ENCODE assay signal across 12 cellular contexts in genomic region chr2:160630801-160631590, GRCh38.
A peak's percentile ranks its signal among the peaks of the same experiment; 100 is the strongest.
DNase-seq lines count a peak whose midpoint lies in the region; ATAC-seq and TF ChIP-seq lines count a peak whose summit lies in the region.
"Had no signal": no experiment of that assay in that cellular context is flagged by ENCODE, and none has a peak within 500 bp of the region (broad histone marks: within the 10 kb centered on the region; RNA-seq: fewer than 3 reads in every experiment).

No MANE protein-coding gene starts in this region.

- no peak for TF ChIP-seq EP300 in gastroesophageal sphincter (IDR thresholded peaks at IDR 0.05)

- peaks cover 46% of the 10 kb centered on the region for H3K4me1 ChIP-seq in cardiac muscle cell (ENCODE audit: low read depth)
- H3K4me1 ChIP-seq in osteoblast (ENCODE audit: insufficient read depth, low read length): peaks cover 29% of the 10 kb centered on the region
- peaks cover 0 to 30% (median 7%) of the 10 kb centered on the region in 3 donors for H3K4me1 ChIP-seq in gastroesophageal sphincter
- H3K4me1 ChIP-seq: pancreas had no signal

- no peaks in the 10 kb centered on the region for H3K36me3 ChIP-seq in MG63
- no peaks in the 10 kb centered on the region for H3K36me3 ChIP-seq in cardiac muscle cell
- no peaks in the 10 kb centered on the region for H3K36me3 ChIP-seq in osteoblast (ENCODE audit: insufficient read depth, low read length)
- no peaks in the 10 kb centered on the region for H3K36me3 ChIP-seq in gastroesophageal sphincter
- H3K36me3 ChIP-seq: pancreas had no signal

- H2AFZ ChIP-seq in osteoblast (ENCODE audit: low read length): peak overlapping the region; percentile 61

- peak; percentile 56 for DNase-seq in AG20443 (ENCODE audit: low spot score)
- DNase-seq in MG63: peak; percentile 73
- DNase-seq in cardiac muscle cell (ENCODE audit: low read depth in 1 of 2, low spot score in 1 of 2): peak; percentile 33 to 47
- DNase-seq in osteoblast (ENCODE audit: insufficient read length, low spot score, missing footprints): no peak
- DNase-seq in NCI-H146 (lab: John Stamatoyannopoulos, UW): no peak
- DNase-seq in GF-D8 (lab: John Stamatoyannopoulos, UW): no peak
- DNase-seq: activated gamma-delta T cell treated with Interleukin-2 at 50 U/mL for 16 hours, NCI-H82, pancreas had no signal

- TF ChIP-seq CTCF in cardiac muscle cell (IDR thresholded peaks at IDR 0.05; ENCODE audit: low read depth, low read length) (no peak), osteoblast (IDR thresholded peaks at IDR 0.05; ENCODE audit: extremely low read depth, low read depth, low read length) (no peak), gastroesophageal sphincter (IDR thresholded peaks at IDR 0.05) (no peak)

- H3K4me3 ChIP-seq in MG63 (no peak overlapping the region), cardiac muscle cell (no peak overlapping the region), osteoblast (ENCODE audit: insufficient read depth, low read length) (peak overlapping the region; percentile 5), gastroesophageal sphincter (no peak overlapping the region)
- H3K4me3 ChIP-seq: pancreas had no signal

- peak overlapping the region; percentile 78 for H3K27ac ChIP-seq in cardiac muscle cell
- H3K27ac ChIP-seq in osteoblast (ENCODE audit: low read depth, low read length): no peak overlapping the region
- peak overlapping the region in 1 of 4 donors; percentile 3 for H3K27ac ChIP-seq in gastroesophageal sphincter
- H3K27ac ChIP-seq: pancreas, RWPE1 had no signal

- WGBS in gastroesophageal sphincter (ENCODE audit: low coverage in 1 of 2), 2 donors: 29 to 39% methylated on average over 3 to 5 of the region's 5 CpGs

- no peaks in the 10 kb centered on the region for H4K20me1 ChIP-seq in osteoblast (ENCODE audit: insufficient read depth, low read length)

- peak overlapping the region; percentile 40 for H3K4me2 ChIP-seq in osteoblast (ENCODE audit: insufficient read depth, low read length)

- no peak for TF ChIP-seq POLR2A in gastroesophageal sphincter (IDR thresholded peaks at IDR 0.05)

- H3K9me3 ChIP-seq in MG63 (no peaks in the 10 kb centered on the region), cardiac muscle cell (ENCODE audit: low read depth) (no peaks in the 10 kb centered on the region), osteoblast (ENCODE audit: low read depth, low read length) (no peaks in the 10 kb centered on the region), gastroesophageal sphincter (no peaks in the 10 kb centered on the region)
- H3K9me3 ChIP-seq: pancreas had no signal

- H3K79me2 ChIP-seq in osteoblast (ENCODE audit: insufficient read depth, low read length): no peaks in the 10 kb centered on the region

- ATAC-seq in gastroesophageal sphincter (no peak), HG03354 (IDR thresholded peaks at IDR 0.05; ENCODE audit: poor library complexity, severe bottlenecking, unreplicated experiment) (no peak)
- ATAC-seq: pancreas had no signal

- H3K27me3 ChIP-seq in MG63 (no peaks in the 10 kb centered on the region), cardiac muscle cell (no peaks in the 10 kb centered on the region), osteoblast (ENCODE audit: insufficient read depth, low read length) (no peaks in the 10 kb centered on the region), gastroesophageal sphincter (no peaks in the 10 kb centered on the region)
- H3K27me3 ChIP-seq: pancreas had no signal

Comparison
In these comparisons a context has a peak if more than half of its experiments do, and no peak if none do; other contexts are left out.
1. DNase-seq: peak in AG20443 (single experiment), MG63 (single experiment) and cardiac muscle cell (2 of 2); none in osteoblast (single experiment), NCI-H146 (single experiment) and GF-D8 (single experiment).